ENCODE assay signal across 9 cellular contexts in the genomic region with DNA sequence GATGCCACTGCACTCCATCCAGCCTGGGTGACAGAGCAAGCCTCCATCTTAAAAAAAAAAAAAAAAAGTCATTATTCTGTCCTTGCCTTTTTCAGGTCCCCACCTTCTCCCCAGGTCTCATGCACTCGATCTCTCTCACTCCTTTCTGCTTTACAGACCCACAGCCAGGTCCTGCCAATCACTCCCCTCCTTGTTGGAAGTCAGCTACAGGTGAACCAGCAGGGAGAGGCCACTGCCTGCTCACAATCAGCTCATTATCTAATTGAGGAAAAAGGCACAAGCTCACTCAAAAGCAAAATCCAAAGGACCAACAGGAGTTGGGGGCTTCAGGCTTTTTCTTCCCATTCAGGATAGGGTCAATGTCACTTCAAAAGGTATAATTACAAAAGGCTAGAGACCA. TPM values are rescaled to one million over a fixed set of nuclear protein-coding genes. Genes with fewer than 3 reads are reported as not detected.
A peak's percentile ranks its signal among the peaks of the same experiment; 100 is the strongest.
DNase-seq lines count a peak whose midpoint lies in the region; ATAC-seq, FAIRE-seq and TF ChIP-seq lines count a peak whose summit lies in the region.
"Had no signal": no experiment of that assay in that cellular context is flagged by ENCODE, and none has a peak within 500 bp of the region (broad histone marks: within the 10 kb centered on the region; RNA-seq: fewer than 3 reads in every experiment).

No MANE protein-coding gene starts in this region.

- no peaks in the 10 kb centered on the region for H3K9me3 ChIP-seq in CD8-positive, alpha-beta memory T cell (ENCODE audit: low read length)
- H3K9me3 ChIP-seq in Peyer's patch (no peaks in the 10 kb centered on the region), kidney (ENCODE audit: control insufficient read depth in 1 of 2, low read length in 2 of 2) (no peaks in the 10 kb centered on the region)
- H3K9me3 ChIP-seq: adrenal gland had no signal

- DNase-seq in CD8-positive, alpha-beta memory T cell: no peak
- DNase-seq in Peyer's patch: no peak
- DNase-seq in epithelial cell of esophagus (ENCODE audit: low read depth): no peak
- DNase-seq in posterior vena cava (ENCODE audit: low spot score): peak; percentile 26
- DNase-seq in iPS-NIHi7 (ENCODE audit: extremely low spot score): no peak
- DNase-seq in superior temporal gyrus (ENCODE audit: extremely low spot score): no peak
- DNase-seq in kidney: no peak

- CTCF ChIA-PET in CD8-positive, alpha-beta memory T cell (lab: Charles Lee): interaction anchor here (1.4 kb wide), 1 partner anchor 27 kb away, joined by 4 read pairs; no protein-coding TSS in a partner anchor

- TF ChIP-seq POLR2A in Peyer's patch (IDR thresholded peaks at IDR 0.05): no peak

- peaks cover 0 to 17% (median 5%) of the 10 kb centered on the region in 3 donors for H3K36me3 Mint-ChIP-seq in CD8-positive, alpha-beta memory T cell

- peak overlapping the region; percentile 88 to 96 (median 90) for H3K4me3 Mint-ChIP-seq in CD8-positive, alpha-beta memory T cell

- no peak overlapping the region for H3K27ac ChIP-seq in CD8-positive, alpha-beta memory T cell (ENCODE audit: low read depth, low read length)
- H3K27ac ChIP-seq in Peyer's patch (peak overlapping the region in 3 of 4 donors; percentile 93 to 97 (median 97)), kidney (ENCODE audit: low read depth in 2 of 2, low read length in 2 of 2) (no peak overlapping the region)

- POLR2A ChIA-PET in CD8-positive, alpha-beta memory T cell (lab: Charles Lee): interaction anchor here (0.7 to 1.3 kb wide), 2 partner anchors 14 to 505 kb away, joined by 4 to 5 read pairs; partner anchors contain the start of gene MRPL44

- no peaks in the 10 kb centered on the region for H3K27me3 ChIP-seq in CD8-positive, alpha-beta memory T cell (ENCODE audit: insufficient read depth, low read length, poor library complexity, severe bottlenecking)
- no peaks in the 10 kb centered on the region for H3K27me3 ChIP-seq in Peyer's patch
- H3K27me3 ChIP-seq: adrenal gland had no signal

- no peak for ATAC-seq in HG03159 (IDR thresholded peaks at IDR 0.05; ENCODE audit: unreplicated experiment)

- H3K27me3 Mint-ChIP-seq in CD8-positive, alpha-beta memory T cell: no peaks in the 10 kb centered on the region

- intact Hi-C loops in posterior vena cava (cut with DNase I) (no loop called here), kidney (cut with DNase I) (no loop called here)

- peaks cover 40% of the 10 kb centered on the region for H3K4me1 ChIP-seq in CD8-positive, alpha-beta memory T cell (ENCODE audit: insufficient read depth, low read length)
- H3K4me1 ChIP-seq in Peyer's patch (peaks cover 0 to 26% (median 12%) of the 10 kb centered on the region in 4 donors), kidney (ENCODE audit: control insufficient read depth in 1 of 2, insufficient read depth in 1 of 2, low read depth in 1 of 2, low read length in 2 of 2) (peaks cover 5% of the 10 kb centered on the region in 2 donors)

- TF ChIP-seq CTCF in Peyer's patch (IDR thresholded peaks at IDR 0.05) (no peak), epithelial cell of esophagus (IDR thresholded peaks at IDR 0.05; ENCODE audit: insufficient read depth, low read depth, low read length, missing control alignments) (no peak), kidney (IDR thresholded peaks at IDR 0.05; ENCODE audit: borderline replicate concordance, extremely low read depth, insufficient read depth) (no peak)

- no peaks in the 10 kb centered on the region for H3K36me3 ChIP-seq in CD8-positive, alpha-beta memory T cell (ENCODE audit: insufficient read depth, low read length)
- H3K36me3 ChIP-seq in Peyer's patch (no peaks in the 10 kb centered on the region), kidney (ENCODE audit: control insufficient read depth in 1 of 2, insufficient read depth in 2 of 2, low read length in 2 of 2) (no peaks in the 10 kb centered on the region)
- H3K36me3 ChIP-seq: adrenal gland had no signal

- H3K4me3 ChIP-seq in CD8-positive, alpha-beta memory T cell (ENCODE audit: low read length): no peak overlapping the region
- H3K4me3 ChIP-seq in Peyer's patch: peak overlapping the region in 2 of 4 donors; percentile 98 to 100
- H3K4me3 ChIP-seq in epithelial cell of esophagus (ENCODE audit: low read length): peak overlapping the region; percentile 84
- peak overlapping the region in 1 of 2 donors; percentile 82 for H3K4me3 ChIP-seq in kidney (ENCODE audit: low read length in 2 of 2)

- peak overlapping the region in 1 of 2 donors; percentile 90 for H3K9ac ChIP-seq in kidney (ENCODE audit: low read length in 2 of 2)

- H3K4me1 Mint-ChIP-seq in CD8-positive, alpha-beta memory T cell: peaks cover 43 to 77% (median 58%) of the 10 kb centered on the region in 3 donors

- H3K9me3 Mint-ChIP-seq in CD8-positive, alpha-beta memory T cell: no peaks in the 10 kb centered on the region

- H3K27ac Mint-ChIP-seq in CD8-positive, alpha-beta memory T cell: peak overlapping the region; percentile 52 to 97 (median 90)

- no peak for FAIRE-seq in kidney (lab: Jason Lieb, UNC)

RNA-seq across cellular contexts. Expression of gene WDFY1, which starts 2.0 kb away (rescaled TPM):
- 10 to 100 TPM; 16.0 to 18.1 TPM for total RNA-seq in CD8-positive, alpha-beta memory T cell
- polyA plus RNA-seq in CD8-positive, alpha-beta memory T cell: 28.5 TPM
- total RNA-seq in Peyer's patch: 10 to 100 TPM; 36.9 to 82.0 (median 65.0) TPM
- 10 to 100 TPM; 43.3 to 44.1 TPM for total RNA-seq in posterior vena cava
- total RNA-seq in kidney: 38.4 TPM
- polyA plus RNA-seq in kidney (ENCODE audit: insufficient read depth, low read depth, low replicate concordance): 10.4 TPM

RNA-seq across cellular contexts. Expression of gene MRPL44, which starts 14.1 kb away (rescaled TPM):
- 10 to 100 TPM; 42.6 TPM for total RNA-seq in CD8-positive, alpha-beta memory T cell
- polyA plus RNA-seq in CD8-positive, alpha-beta memory T cell: 26.7 TPM
- total RNA-seq in Peyer's patch: 10 to 100 TPM; 17.6 to 36.3 (median 22.2) TPM
- total RNA-seq in posterior vena cava: 10 to 100 TPM; 10.4 to 12.2 TPM
- 24.2 TPM for total RNA-seq in kidney
- polyA plus RNA-seq in kidney (ENCODE audit: insufficient read depth, low read depth, low replicate concordance): 52.7 TPM

Comparison
In these comparisons a context has a peak if more than half of its experiments do, and no peak if none do; other contexts are left out.
1. H3K27ac ChIP-seq: peak in Peyer's patch (3 of 4); none in CD8-positive, alpha-beta memory T cell (single experiment) and kidney (0 of 2).